In genomic region chr16:48244080-48244862, GRCh38 we compare ENCODE assay signal across 8 cellular contexts. TPM values are rescaled to one million over a fixed set of nuclear protein-coding genes. Genes with fewer than 3 reads are reported as not detected.
DNase-seq lines count a peak whose midpoint lies in the region; ATAC-seq and TF ChIP-seq lines count a peak whose summit lies in the region.

Gene LONP2 (plus strand): TSS chr16:48244300. CDS start chr16:48244389, 89 bp downstream.

- peak within 1 kb of the TSS; percentile 56 for H3K27ac ChIP-seq in temporal lobe (ENCODE audit: low read depth, low read length)

- peak within 1 kb of the TSS; percentile 85 for H3K27ac Mint-ChIP-seq in HFFc6
- peak within 1 kb of the TSS; percentile 89 to 97 for H3K27ac Mint-ChIP-seq in activated naive CD4-positive, alpha-beta T cell treated with anti-CD3 and anti-CD28 coated beads, Interleukin-2, amount 50 U/mL, for 72 hours

- TF ChIP-seq CTCF in HFFc6 (IDR thresholded peaks at IDR 0.05) (no peak), NB4 (IDR thresholded peaks at IDR 0.05; ENCODE audit: low read depth, low read length) (no peak), omental fat pad (IDR thresholded peaks at IDR 0.05) (no peak)

- peak; percentile 98 for ATAC-seq in activated naive CD4-positive, alpha-beta T cell treated with anti-CD3 and anti-CD28 coated beads, Interleukin-2, amount 50 U/mL, for 72 hours
- peak; percentile 98 for ATAC-seq in omental fat pad (ENCODE audit: low FRiP score)

- peaks cover 22% of the 10 kb centered on the region for H3K4me1 Mint-ChIP-seq in HFFc6 (ENCODE audit: low read depth)

- H3K4me3 ChIP-seq in GM08714 (ENCODE audit: low read length) (peak within 1 kb of the TSS; percentile 96), NB4 (ENCODE audit: low read depth, low read length) (peak within 1 kb of the TSS; percentile 78)

- peak within 1 kb of the TSS; percentile 94 for H3K4me3 Mint-ChIP-seq in HFFc6

- no peaks in the 10 kb centered on the region; the same call in 1 of the 2 replicates for H3K27me3 Mint-ChIP-seq in HFFc6 (ENCODE audit: insufficient read depth)

- peaks cover 10% of the 10 kb centered on the region; the same call in 1 of the 2 replicates for H3K36me3 Mint-ChIP-seq in HFFc6 (ENCODE audit: low read depth)
- peaks cover 9 to 14% of the 10 kb centered on the region in 2 donors for H3K36me3 Mint-ChIP-seq in activated naive CD4-positive, alpha-beta T cell treated with anti-CD3 and anti-CD28 coated beads, Interleukin-2, amount 50 U/mL, for 72 hours

- H3K9me3 Mint-ChIP-seq in HFFc6: peaks cover 5% of the 10 kb centered on the region; the same call in 1 of the 2 replicates
- peaks cover 0 to 10% of the 10 kb centered on the region in 2 donors for H3K9me3 Mint-ChIP-seq in activated naive CD4-positive, alpha-beta T cell treated with anti-CD3 and anti-CD28 coated beads, Interleukin-2, amount 50 U/mL, for 72 hours

- peak; percentile 63 for TF ChIP-seq POLR2A in NB4 (IDR thresholded peaks at IDR 0.05; ENCODE audit: extremely low read depth, insufficient read length)

- peak; percentile 82 for DNase-seq in HFFc6
- peak; percentile 95 for DNase-seq in NB4 (ENCODE audit: low read depth)
- peak; percentile 62 for DNase-seq in SKM-1 (lab: John Stamatoyannopoulos, UW; ENCODE audit: unreplicated experiment)
- DNase-seq in activated naive CD4-positive, alpha-beta T cell treated with anti-CD3 and anti-CD28 coated beads, Interleukin-2, amount 50 U/mL, for 72 hours (ENCODE audit: low spot score in 2 of 2): peak; percentile 91 to 92
- DNase-seq in glomerular visceral epithelial cell (ENCODE audit: extremely low spot score): peak; percentile 81
- peak; percentile 91 for DNase-seq in omental fat pad (ENCODE audit: low spot score)

RNA-seq across cellular contexts. Expression of gene LONP2, which starts in this region (rescaled TPM):
- total RNA-seq in HFFc6 (2021; fragmentation: NEBNext Ultra II Directional; extraction: Animal tissue kit (Norgen Biotek cat#: 25700)): 10 to 100 TPM; 64.3 to 80.1 (median 72.8) TPM
- total RNA-seq in activated naive CD4-positive, alpha-beta T cell treated with anti-CD3 and anti-CD28 coated beads, Interleukin-2, amount 50 U/mL, for 72 hours: 10 to 100 TPM; 39.0 to 53.5 TPM
- total RNA-seq in omental fat pad: 10 to 100 TPM; 50.8 to 80.9 (median 53.9) TPM
- 51.9 TPM for total RNA-seq in temporal lobe

Comparison
In these comparisons a context has a peak if more than half of its experiments do, and no peak if none do; other contexts are left out.
1. Peak in every context shown above with its lines: DNase-seq, ATAC-seq, H3K4me3 ChIP-seq and H3K27ac ChIP-seq.